9 cellular contexts compared by ENCODE assay signal in the genomic region with DNA sequence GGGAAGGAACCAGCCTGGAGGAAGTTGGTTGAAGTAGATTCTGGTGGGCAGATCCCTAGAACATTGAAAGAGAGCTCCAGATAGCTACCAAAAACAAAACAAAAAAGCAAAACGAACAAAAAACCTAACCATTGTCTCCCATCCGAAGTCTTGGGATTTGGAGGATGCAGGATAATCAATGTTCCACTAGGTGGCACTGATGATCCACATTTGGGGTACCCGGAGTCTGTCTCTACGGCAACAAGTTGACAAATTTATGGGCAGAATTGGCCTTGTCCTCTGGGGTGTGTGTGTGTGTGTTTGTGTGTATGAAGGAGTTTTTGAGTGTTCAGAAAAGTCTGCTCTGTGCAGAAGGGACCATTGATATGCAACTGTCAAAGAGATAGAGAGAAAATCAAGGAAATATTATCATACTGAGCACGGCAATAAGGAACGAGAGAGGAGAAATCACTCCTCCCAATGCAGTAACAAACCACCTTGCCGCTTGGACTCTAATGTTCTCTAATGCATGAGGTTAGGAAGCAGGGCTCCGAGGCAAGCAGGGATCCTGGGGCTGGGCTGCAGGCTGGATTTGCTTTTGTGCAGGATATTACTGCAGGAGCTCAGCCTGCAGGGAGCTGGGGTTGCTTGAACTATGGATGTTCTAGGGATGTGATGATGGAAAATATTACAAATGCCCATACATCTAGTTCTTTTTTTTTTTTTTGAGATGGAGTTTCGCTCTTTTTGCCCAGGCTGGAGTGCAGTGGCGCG. TPM values are rescaled to one million over a fixed set of nuclear protein-coding genes. Genes with fewer than 3 reads are reported as not detected.
A peak's percentile ranks its signal among the peaks of the same experiment; 100 is the strongest.
DNase-seq lines count a peak whose midpoint lies in the region; ATAC-seq, FAIRE-seq and TF ChIP-seq lines count a peak whose summit lies in the region.
"Had no signal": no experiment of that assay in that cellular context is flagged by ENCODE, and none has a peak within 500 bp of the region (broad histone marks: within the 10 kb centered on the region; RNA-seq: fewer than 3 reads in every experiment).

No MANE protein-coding gene starts in this region.

- H3K27ac ChIP-seq in MM.1S (ENCODE audit: low read length) (no peak overlapping the region), caudate nucleus (ENCODE audit: low read depth, low read length) (no peak overlapping the region), keratinocyte (ENCODE audit: control insufficient read depth, insufficient read depth, low read length) (no peak overlapping the region)

- H3K9me3 ChIP-seq in MM.1S (replicated peaks; ENCODE audit: insufficient read depth, low read length) (no peaks in the 10 kb centered on the region), keratinocyte (ENCODE audit: control insufficient read depth, low read depth, low read length) (no peaks in the 10 kb centered on the region)

- peak; percentile 89 for TF ChIP-seq CTCF in MM.1S (IDR thresholded peaks at IDR 0.05; ENCODE audit: low read length)
- TF ChIP-seq CTCF in keratinocyte (optimal IDR thresholded peaks at IDR 0.05 in 1 of 3, IDR thresholded peaks at IDR 0.05 in 1 of 3, conservative IDR thresholded peaks at IDR 0.05 in 1 of 3; ENCODE audit: extremely low read depth in 1 of 3, insufficient read depth in 2 of 3, low read length in 3 of 3) = peak; percentile 69 to 90 (median 83)

- no peaks in the 10 kb centered on the region for H3K9me2 ChIP-seq in MM.1S (replicated peaks; ENCODE audit: insufficient read depth, low read length)

- H3K36me3 ChIP-seq in MM.1S (replicated peaks; ENCODE audit: insufficient read depth, low read length) = no peaks in the 10 kb centered on the region
- no peaks in the 10 kb centered on the region for H3K36me3 ChIP-seq in keratinocyte (ENCODE audit: control insufficient read depth in 2 of 2, extremely low read depth in 1 of 2, insufficient read depth in 2 of 2, low read length in 2 of 2)

- H3K9me1 ChIP-seq in keratinocyte (ENCODE audit: control insufficient read depth, extremely low read depth, insufficient read depth, low read length) = no peaks in the 10 kb centered on the region

- H2AFZ ChIP-seq in MM.1S (ENCODE audit: low read length) (no peak overlapping the region), keratinocyte (ENCODE audit: control insufficient read depth, low read length) (peak overlapping the region; percentile 58)

- peak; percentile 86 for FAIRE-seq in keratinocyte (lab: Jason Lieb, UNC)
- FAIRE-seq: islet of Langerhans had no signal

- H3F3A ChIP-seq in MM.1S (ENCODE audit: insufficient read depth, low read length) = peaks cover 17% of the 10 kb centered on the region; the same call in 1 of the 2 replicates

- no peaks in the 10 kb centered on the region for H4K20me1 ChIP-seq in MM.1S (ENCODE audit: insufficient read depth, low read length)
- H4K20me1 ChIP-seq in keratinocyte (ENCODE audit: control insufficient read depth, extremely low read depth, insufficient read depth, low read length) = no peaks in the 10 kb centered on the region

- H3K9ac ChIP-seq in MM.1S (ENCODE audit: low read length) (no peak overlapping the region), keratinocyte (ENCODE audit: control insufficient read depth, extremely low read depth, insufficient read depth, low read length) (no peak overlapping the region)

- no peak overlapping the region for H3K4me3 ChIP-seq in MM.1S (ENCODE audit: low read length)
- H3K4me3 ChIP-seq in keratinocyte (ENCODE audit: control insufficient read depth in 2 of 3, extremely low read depth in 1 of 3, insufficient read depth in 2 of 3, low read depth in 1 of 3, low read length in 3 of 3) = no peak overlapping the region

- H3K79me2 ChIP-seq in MM.1S (ENCODE audit: low read length) = no peaks in the 10 kb centered on the region
- no peaks in the 10 kb centered on the region for H3K79me2 ChIP-seq in keratinocyte (ENCODE audit: control insufficient read depth, insufficient read depth, low read length)

- DNase-seq in ELR (ENCODE audit: low read depth) (peak; percentile 64), MM.1S (peak; percentile 73), T-helper 1 cell (peak in 4 of 5 donors; percentile 19 to 55 (median 42)), caudate nucleus (lab: John Stamatoyannopoulos, UW) (peak in 32 of 61 donors; percentile 1 to 73 (median 22)), keratinocyte (ENCODE audit: low read depth, low spot score) (no peak)
- DNase-seq in stimulated activated CD4-positive, alpha-beta T cell treated with anti-CD3 and anti-CD28 coated beads, Interleukin-2, amount 100 ng/mL, for 48 hours = peak; percentile 47 to 51

- H3K4me2 ChIP-seq in MM.1S (ENCODE audit: low read depth, low read length) = peak overlapping the region; percentile 25; the same call in 1 of the 2 replicates
- peak overlapping the region; percentile 41 for H3K4me2 ChIP-seq in keratinocyte (ENCODE audit: control insufficient read depth, extremely low read depth, insufficient read depth, low read depth, low read length)

- dilution Hi-C loops in keratinocyte (cut with MboI; ENCODE audit: extremely low pct_ligation_motif_present, low sequenced_read_pairs) = no loop called here

- peak; percentile 72 for ATAC-seq in GM21526 (IDR thresholded peaks at IDR 0.05; ENCODE audit: low FRiP score, unreplicated experiment)
- no peak for ATAC-seq in GM21619 (IDR thresholded peaks at IDR 0.05; ENCODE audit: unreplicated experiment)

- H3K4me1 ChIP-seq in MM.1S (ENCODE audit: low read length) (peaks cover 15% of the 10 kb centered on the region), keratinocyte (ENCODE audit: control insufficient read depth, extremely low read depth, insufficient read depth, low read length) (peaks cover 3% of the 10 kb centered on the region)

- H3K27me3 ChIP-seq in MM.1S (replicated peaks; ENCODE audit: insufficient read depth, low read length) (no peaks in the 10 kb centered on the region), keratinocyte (ENCODE audit: control insufficient read depth, extremely low read depth, insufficient read depth, low read length) (peaks cover 12% of the 10 kb centered on the region)

RNA-seq across cellular contexts. Expression of a gene that starts 59.8 kb away (rescaled TPM):
- 2.1 to 4.4 TPM (median 2.7 TPM) in 3 replicates for polyA plus RNA-seq in keratinocyte
- 0.60 TPM for polyA plus RNA-seq in keratinocyte (2011; ENCODE audit: low read depth)
- polyA plus RNA-seq in keratinocyte (2011; cell fraction: cytosol; rRNA removed) = 1.5 and 2.4 TPM in 2 replicates
- 5.1 and 6.5 TPM in 2 replicates for polyA plus RNA-seq in keratinocyte (2011; cell fraction: nucleus; rRNA removed)
- 2.7 and 2.8 TPM in 2 replicates for polyA plus RNA-seq in keratinocyte (2012; ENCODE audit: low replicate concordance)
- polyA minus RNA-seq in keratinocyte = 3.1 to 7.2 TPM (median 4.1 TPM) in 3 replicates
- polyA minus RNA-seq in keratinocyte (2011; cell fraction: cytosol; rRNA and poly(A)+ RNA removed) = 3.3 TPM
- 5.3 and 5.4 TPM in 2 replicates for polyA minus RNA-seq in keratinocyte (2011; cell fraction: nucleus; rRNA and poly(A)+ RNA removed)
